13 cellular contexts compared by ENCODE assay signal in the genomic region with DNA sequence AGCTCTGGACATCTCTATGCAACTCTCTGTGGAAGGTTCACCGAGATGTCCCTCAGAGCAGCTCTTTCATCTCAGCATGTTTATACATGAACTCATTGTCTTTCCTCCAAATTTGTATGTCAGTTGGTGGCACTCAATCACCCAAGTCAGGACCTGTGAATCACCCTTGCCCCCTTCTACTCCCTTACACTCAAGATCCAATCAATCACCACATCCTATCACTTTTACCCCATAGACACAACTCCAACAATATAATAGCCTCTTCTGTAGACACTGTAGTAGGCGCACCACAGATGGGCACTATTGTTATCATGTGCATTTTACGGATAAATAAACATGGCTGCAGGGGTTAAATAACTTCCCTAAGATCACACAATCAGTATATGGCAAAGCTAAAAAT.
"Had no signal": no experiment of that assay in that cellular context is flagged by ENCODE, and none has a peak within 500 bp of the region (broad histone marks: within the 10 kb centered on the region; RNA-seq: fewer than 3 reads in every experiment).

No MANE protein-coding gene starts in this region.

- H3K36me3 ChIP-seq: cardiac muscle cell, left ventricle myocardium inferior, tibial artery had no signal

- H3K79me2 ChIP-seq: parathyroid adenoma had no signal

- H3K27me3 ChIP-seq: cardiac muscle cell, tibial artery had no signal

- DNase-seq: activated B cell treated with CpG ODN at 0.5 μM for 24 hours; activated gamma-delta T cell; effector CD4-positive, alpha-beta T cell; left ventricle myocardium inferior; mesenchymal stem cell; retina; Right ventricle myocardium superior; SK-N-SH; stimulated activated CD4-positive, alpha-beta T cell treated with anti-CD3 and anti-CD28 coated beads, Interleukin-15, amount 100 ng/mL, for 24 hours; stimulated activated CD4-positive, alpha-beta T cell treated with anti-CD3 and anti-CD28 coated beads, Interleukin-4, amount 100 ng/mL, for 24 hours; tibial artery had no signal

- H2AFZ ChIP-seq: parathyroid adenoma had no signal

- H3K4me1 ChIP-seq: parathyroid adenoma had no signal

- H3K4me3 Mint-ChIP-seq: activated B cell treated with CpG ODN at 0.5 μM for 24 hours had no signal

- H3K9ac ChIP-seq: parathyroid adenoma, SK-N-SH had no signal

- H3K27me3 Mint-ChIP-seq: activated B cell treated with CpG ODN at 0.5 μM for 24 hours had no signal

- H3K27ac ChIP-seq: cardiac muscle cell, parathyroid adenoma had no signal

- H3K4me3 ChIP-seq: cardiac muscle cell, left ventricle myocardium inferior, tibial artery had no signal

- H3K9me3 ChIP-seq: SK-N-SH had no signal
